In the genomic region with DNA sequence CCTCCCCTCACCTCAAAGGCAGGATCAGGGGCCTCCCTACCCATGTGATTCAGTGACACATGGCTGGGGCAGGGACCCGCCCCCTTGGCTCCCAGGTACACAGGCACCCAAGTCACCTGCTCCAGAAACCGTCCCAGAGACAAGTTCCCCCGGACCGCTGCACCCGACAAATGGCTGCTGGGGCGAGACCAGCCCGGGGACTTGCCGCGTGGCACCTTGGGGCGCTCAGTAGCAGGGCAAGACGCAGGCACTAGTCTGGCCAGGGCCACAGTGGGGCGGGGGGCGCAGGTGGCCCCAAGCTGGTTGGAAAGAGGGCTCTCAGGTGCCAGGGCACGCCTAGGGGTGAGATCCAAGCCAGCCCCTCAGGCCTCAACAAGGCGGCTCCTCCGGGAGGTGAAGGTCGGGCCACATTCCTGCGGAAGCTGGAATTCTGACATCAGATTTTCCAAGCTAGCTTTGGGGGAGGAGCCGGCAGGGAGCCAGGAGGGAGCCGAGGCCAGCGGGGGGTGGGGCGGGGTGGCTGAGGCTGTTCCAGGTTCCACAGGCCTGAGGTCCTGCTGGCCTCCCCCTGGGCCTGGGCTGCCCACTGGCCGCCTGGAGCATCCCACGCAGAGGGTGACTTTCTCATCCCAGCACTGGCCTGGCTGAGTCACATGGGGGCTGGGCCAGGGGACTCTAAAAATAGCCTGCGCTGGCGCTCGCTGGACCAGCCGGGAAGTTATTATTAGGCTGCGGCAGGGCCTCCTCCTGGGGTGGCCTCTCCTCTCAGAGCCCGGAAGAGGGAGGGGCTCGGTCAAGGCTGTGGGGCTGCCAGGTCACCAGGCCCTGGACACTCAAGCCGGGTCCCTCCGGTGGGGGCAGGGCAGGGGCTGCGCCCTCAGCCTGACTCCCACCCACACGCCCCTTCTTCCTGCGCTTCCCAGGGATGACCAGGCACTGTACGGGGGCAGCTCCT, we compare ENCODE assay signal across 1 cellular context.
TF ChIP-seq lines count a peak whose summit lies in the region.

No MANE protein-coding gene starts in this region.

TF ChIP-seq in H1, 55 proteins besides CTCF, POLR2A, EP300 and RAD21 (continued from another document):
- peak; percentile 82 for TF ChIP-seq ASH2L (IDR thresholded peaks at IDR 0.05; ENCODE audit: low read length)
- no peak for TF ChIP-seq KDM1A (IDR thresholded peaks at IDR 0.05; ENCODE audit: borderline replicate concordance, low read length)
- TF ChIP-seq JUND (IDR thresholded peaks at IDR 0.05; ENCODE audit: low read length): peak; percentile 85
- TF ChIP-seq KDM5A (IDR thresholded peaks at IDR 0.05; ENCODE audit: low read length): no peak
- TF ChIP-seq SIX5 (IDR thresholded peaks at IDR 0.05; ENCODE audit: low read depth, low read length): no peak
- no peak for TF ChIP-seq TBP (IDR thresholded peaks at IDR 0.05; ENCODE audit: low read depth, low read length)
- TF ChIP-seq, protein P1, sequence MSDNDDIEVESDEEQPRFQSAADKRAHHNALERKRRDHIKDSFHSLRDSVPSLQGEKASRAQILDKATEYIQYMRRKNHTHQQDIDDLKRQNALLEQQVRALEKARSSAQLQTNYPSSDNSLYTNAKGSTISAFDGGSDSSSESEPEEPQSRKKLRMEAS (IDR thresholded peaks at IDR 0.05): peak; percentile 49
- TF ChIP-seq CEBPB (IDR thresholded peaks at IDR 0.05; ENCODE audit: low read depth, low read length): peak; percentile 22; the same call in 1 of the 2 replicates
- no peak for TF ChIP-seq NANOG (IDR thresholded peaks at IDR 0.05; ENCODE audit: insufficient read depth, low read depth, low read length, poor library complexity, severe bottlenecking)
- TF ChIP-seq, protein P2, sequence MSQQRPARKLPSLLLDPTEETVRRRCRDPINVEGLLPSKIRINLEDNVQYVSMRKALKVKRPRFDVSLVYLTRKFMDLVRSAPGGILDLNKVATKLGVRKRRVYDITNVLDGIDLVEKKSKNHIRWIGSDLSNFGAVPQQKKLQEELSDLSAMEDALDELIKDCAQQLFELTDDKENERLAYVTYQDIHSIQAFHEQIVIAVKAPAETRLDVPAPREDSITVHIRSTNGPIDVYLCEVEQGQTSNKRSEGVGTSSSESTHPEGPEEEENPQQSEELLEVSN (IDR thresholded peaks at IDR 0.05): 0 out of 2 replicates have a peak, but pooled peaks have one; percentile 9
- no peak for TF ChIP-seq SRF (IDR thresholded peaks at IDR 0.05; ENCODE audit: low read depth, low read length)
- TF ChIP-seq, protein P3, sequence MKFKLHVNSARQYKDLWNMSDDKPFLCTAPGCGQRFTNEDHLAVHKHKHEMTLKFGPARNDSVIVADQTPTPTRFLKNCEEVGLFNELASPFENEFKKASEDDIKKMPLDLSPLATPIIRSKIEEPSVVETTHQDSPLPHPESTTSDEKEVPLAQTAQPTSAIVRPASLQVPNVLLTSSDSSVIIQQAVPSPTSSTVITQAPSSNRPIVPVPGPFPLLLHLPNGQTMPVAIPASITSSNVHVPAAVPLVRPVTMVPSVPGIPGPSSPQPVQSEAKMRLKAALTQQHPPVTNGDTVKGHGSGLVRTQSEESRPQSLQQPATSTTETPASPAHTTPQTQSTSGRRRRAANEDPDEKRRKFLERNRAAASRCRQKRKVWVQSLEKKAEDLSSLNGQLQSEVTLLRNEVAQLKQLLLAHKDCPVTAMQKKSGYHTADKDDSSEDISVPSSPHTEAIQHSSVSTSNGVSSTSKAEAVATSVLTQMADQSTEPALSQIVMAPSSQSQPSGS (IDR thresholded peaks at IDR 0.05; ENCODE audit: low read length): 0 out of 2 replicates have a peak, but pooled peaks have one; percentile 35
- 0 out of 2 replicates have a peak, but pooled peaks have one; percentile 57 for TF ChIP-seq RXRA (IDR thresholded peaks at IDR 0.05; ENCODE audit: insufficient read depth, low read depth, low read length)
- no peak for TF ChIP-seq CTBP2 (IDR thresholded peaks at IDR 0.05; ENCODE audit: borderline replicate concordance, insufficient read depth, insufficient read length, low read length)
- TF ChIP-seq GABPA (IDR thresholded peaks at IDR 0.05; ENCODE audit: borderline replicate concordance, insufficient read depth, low read length): no peak
- TF ChIP-seq EGR1 (IDR thresholded peaks at IDR 0.05; ENCODE audit: borderline replicate concordance, low read depth, low read length): no peak
- TF ChIP-seq TAF7 (optimal IDR thresholded peaks at IDR 0.05; ENCODE audit: borderline replicate concordance, low read depth, low read length): no peak
- TF ChIP-seq RBBP5 (IDR thresholded peaks at IDR 0.05; ENCODE audit: borderline replicate concordance, low read depth, low read length): peak; percentile 74
- TF ChIP-seq TEAD4 (IDR thresholded peaks at IDR 0.05; ENCODE audit: low read depth, low read length): peak; percentile 96
- TF ChIP-seq SP2 (IDR thresholded peaks at IDR 0.05; ENCODE audit: low read length): no peak
- TF ChIP-seq, protein P4, sequence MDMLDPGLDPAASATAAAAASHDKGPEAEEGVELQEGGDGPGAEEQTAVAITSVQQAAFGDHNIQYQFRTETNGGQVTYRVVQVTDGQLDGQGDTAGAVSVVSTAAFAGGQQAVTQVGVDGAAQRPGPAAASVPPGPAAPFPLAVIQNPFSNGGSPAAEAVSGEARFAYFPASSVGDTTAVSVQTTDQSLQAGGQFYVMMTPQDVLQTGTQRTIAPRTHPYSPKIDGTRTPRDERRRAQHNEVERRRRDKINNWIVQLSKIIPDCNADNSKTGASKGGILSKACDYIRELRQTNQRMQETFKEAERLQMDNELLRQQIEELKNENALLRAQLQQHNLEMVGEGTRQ (IDR thresholded peaks at IDR 0.05; ENCODE audit: low read length): no peak
- 0 out of 2 replicates have a peak, but pooled peaks have one; percentile 32 for TF ChIP-seq SP1 (IDR thresholded peaks at IDR 0.05; ENCODE audit: low read depth, low read length)
- no peak for TF ChIP-seq MAFK (IDR thresholded peaks at IDR 0.05; ENCODE audit: low read depth, low read length)
- TF ChIP-seq, protein P5, sequence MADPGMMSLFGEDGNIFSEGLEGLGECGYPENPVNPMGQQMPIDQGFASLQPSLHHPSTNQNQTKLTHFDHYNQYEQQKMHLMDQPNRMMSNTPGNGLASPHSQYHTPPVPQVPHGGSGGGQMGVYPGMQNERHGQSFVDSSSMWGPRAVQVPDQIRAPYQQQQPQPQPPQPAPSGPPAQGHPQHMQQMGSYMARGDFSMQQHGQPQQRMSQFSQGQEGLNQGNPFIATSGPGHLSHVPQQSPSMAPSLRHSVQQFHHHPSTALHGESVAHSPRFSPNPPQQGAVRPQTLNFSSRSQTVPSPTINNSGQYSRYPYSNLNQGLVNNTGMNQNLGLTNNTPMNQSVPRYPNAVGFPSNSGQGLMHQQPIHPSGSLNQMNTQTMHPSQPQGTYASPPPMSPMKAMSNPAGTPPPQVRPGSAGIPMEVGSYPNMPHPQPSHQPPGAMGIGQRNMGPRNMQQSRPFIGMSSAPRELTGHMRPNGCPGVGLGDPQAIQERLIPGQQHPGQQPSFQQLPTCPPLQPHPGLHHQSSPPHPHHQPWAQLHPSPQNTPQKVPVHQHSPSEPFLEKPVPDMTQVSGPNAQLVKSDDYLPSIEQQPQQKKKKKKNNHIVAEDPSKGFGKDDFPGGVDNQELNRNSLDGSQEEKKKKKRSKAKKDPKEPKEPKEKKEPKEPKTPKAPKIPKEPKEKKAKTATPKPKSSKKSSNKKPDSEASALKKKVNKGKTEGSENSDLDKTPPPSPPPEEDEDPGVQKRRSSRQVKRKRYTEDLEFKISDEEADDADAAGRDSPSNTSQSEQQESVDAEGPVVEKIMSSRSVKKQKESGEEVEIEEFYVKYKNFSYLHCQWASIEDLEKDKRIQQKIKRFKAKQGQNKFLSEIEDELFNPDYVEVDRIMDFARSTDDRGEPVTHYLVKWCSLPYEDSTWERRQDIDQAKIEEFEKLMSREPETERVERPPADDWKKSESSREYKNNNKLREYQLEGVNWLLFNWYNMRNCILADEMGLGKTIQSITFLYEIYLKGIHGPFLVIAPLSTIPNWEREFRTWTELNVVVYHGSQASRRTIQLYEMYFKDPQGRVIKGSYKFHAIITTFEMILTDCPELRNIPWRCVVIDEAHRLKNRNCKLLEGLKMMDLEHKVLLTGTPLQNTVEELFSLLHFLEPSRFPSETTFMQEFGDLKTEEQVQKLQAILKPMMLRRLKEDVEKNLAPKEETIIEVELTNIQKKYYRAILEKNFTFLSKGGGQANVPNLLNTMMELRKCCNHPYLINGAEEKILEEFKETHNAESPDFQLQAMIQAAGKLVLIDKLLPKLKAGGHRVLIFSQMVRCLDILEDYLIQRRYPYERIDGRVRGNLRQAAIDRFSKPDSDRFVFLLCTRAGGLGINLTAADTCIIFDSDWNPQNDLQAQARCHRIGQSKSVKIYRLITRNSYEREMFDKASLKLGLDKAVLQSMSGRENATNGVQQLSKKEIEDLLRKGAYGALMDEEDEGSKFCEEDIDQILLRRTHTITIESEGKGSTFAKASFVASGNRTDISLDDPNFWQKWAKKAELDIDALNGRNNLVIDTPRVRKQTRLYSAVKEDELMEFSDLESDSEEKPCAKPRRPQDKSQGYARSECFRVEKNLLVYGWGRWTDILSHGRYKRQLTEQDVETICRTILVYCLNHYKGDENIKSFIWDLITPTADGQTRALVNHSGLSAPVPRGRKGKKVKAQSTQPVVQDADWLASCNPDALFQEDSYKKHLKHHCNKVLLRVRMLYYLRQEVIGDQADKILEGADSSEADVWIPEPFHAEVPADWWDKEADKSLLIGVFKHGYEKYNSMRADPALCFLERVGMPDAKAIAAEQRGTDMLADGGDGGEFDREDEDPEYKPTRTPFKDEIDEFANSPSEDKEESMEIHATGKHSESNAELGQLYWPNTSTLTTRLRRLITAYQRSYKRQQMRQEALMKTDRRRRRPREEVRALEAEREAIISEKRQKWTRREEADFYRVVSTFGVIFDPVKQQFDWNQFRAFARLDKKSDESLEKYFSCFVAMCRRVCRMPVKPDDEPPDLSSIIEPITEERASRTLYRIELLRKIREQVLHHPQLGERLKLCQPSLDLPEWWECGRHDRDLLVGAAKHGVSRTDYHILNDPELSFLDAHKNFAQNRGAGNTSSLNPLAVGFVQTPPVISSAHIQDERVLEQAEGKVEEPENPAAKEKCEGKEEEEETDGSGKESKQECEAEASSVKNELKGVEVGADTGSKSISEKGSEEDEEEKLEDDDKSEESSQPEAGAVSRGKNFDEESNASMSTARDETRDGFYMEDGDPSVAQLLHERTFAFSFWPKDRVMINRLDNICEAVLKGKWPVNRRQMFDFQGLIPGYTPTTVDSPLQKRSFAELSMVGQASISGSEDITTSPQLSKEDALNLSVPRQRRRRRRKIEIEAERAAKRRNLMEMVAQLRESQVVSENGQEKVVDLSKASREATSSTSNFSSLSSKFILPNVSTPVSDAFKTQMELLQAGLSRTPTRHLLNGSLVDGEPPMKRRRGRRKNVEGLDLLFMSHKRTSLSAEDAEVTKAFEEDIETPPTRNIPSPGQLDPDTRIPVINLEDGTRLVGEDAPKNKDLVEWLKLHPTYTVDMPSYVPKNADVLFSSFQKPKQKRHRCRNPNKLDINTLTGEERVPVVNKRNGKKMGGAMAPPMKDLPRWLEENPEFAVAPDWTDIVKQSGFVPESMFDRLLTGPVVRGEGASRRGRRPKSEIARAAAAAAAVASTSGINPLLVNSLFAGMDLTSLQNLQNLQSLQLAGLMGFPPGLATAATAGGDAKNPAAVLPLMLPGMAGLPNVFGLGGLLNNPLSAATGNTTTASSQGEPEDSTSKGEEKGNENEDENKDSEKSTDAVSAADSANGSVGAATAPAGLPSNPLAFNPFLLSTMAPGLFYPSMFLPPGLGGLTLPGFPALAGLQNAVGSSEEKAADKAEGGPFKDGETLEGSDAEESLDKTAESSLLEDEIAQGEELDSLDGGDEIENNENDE (IDR thresholded peaks at IDR 0.05; ENCODE audit: insufficient replicate concordance, low read length): no peak
- no peak for TF ChIP-seq TCF12 (IDR thresholded peaks at IDR 0.05; ENCODE audit: low read depth, low read length)
- TF ChIP-seq SIRT6 (IDR thresholded peaks at IDR 0.05; ENCODE audit: low read length): no peak
- no peak for TF ChIP-seq POU5F1 (IDR thresholded peaks at IDR 0.05; ENCODE audit: low read depth, low read length)
- no peak for TF ChIP-seq NRF1 (IDR thresholded peaks at IDR 0.05; ENCODE audit: low read depth, low read length)
- TF ChIP-seq JUN (IDR thresholded peaks at IDR 0.05; ENCODE audit: low read depth, low read length): peak; percentile 83
- TF ChIP-seq SP4 (IDR thresholded peaks at IDR 0.05; ENCODE audit: low read length): no peak
- no peak for TF ChIP-seq CHD2 (IDR thresholded peaks at IDR 0.05; ENCODE audit: low read length)
- no peak for TF ChIP-seq HDAC6 (IDR thresholded peaks at IDR 0.05; ENCODE audit: low read depth, low read length)
